ENCODE assay signal across 8 cellular contexts in the genomic region with DNA sequence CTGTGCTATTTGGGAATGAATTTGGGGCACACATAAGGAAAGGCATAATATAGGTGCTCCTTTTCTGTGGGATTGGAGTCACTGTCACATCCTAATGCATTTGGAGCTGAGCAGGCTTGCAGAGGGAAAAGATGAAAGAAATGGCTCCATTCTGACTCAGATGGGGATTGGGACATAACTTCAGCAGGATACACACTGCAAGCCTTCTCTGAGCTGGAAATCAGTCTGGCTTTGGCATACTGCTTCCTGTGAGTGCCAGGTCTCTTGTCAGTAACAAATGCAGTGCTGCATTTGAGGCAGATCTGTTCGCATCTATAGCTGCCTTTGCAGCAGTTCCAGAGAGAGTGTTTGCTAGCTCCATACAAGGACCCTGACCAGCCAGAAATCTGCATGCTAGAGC.
A peak's percentile ranks its signal among the peaks of the same experiment; 100 is the strongest.
DNase-seq lines count a peak whose midpoint lies in the region; ATAC-seq, FAIRE-seq and TF ChIP-seq lines count a peak whose summit lies in the region.
"Not testable (repeated sequence)": the region's sequence is repeated elsewhere in the genome, so short reads cannot be mapped to it uniquely, and the experiment has no call there.

No MANE protein-coding gene starts in this region.

- not testable (repeated sequence) for TF ChIP-seq POLR2A in A549 (IDR thresholded peaks at IDR 0.05; ENCODE audit: low read length)

- not testable (repeated sequence) for H3K9me3 ChIP-seq in A549, MG63

- H3K4me2 ChIP-seq in A549: not testable (repeated sequence)

- peak; percentile 79 to 82 for ATAC-seq in A549

- not testable (repeated sequence) for H3K4me1 ChIP-seq in A549

- CTCF ChIA-PET in A549 (lab: Yijun Ruan, JAX): not testable (repeated sequence)

- TF ChIP-seq CTCF in A549 (IDR thresholded peaks at IDR 0.05); coronary artery (IDR thresholded peaks at IDR 0.05): not testable (repeated sequence)

- FAIRE-seq in A549 (lab: Jason Lieb, UNC): not testable (repeated sequence)

- H3K36me3 ChIP-seq in MG63: not testable (repeated sequence)

- not testable (repeated sequence) for TF ChIP-seq EP300 in A549 (IDR thresholded peaks at IDR 0.05)

- not testable (repeated sequence) for H3K4me3 ChIP-seq in A549, MG63, coronary artery

- WGBS in A549 (ENCODE audit: missing lambda C conversion rate): 82% methylated on average over 1 of the region's 1 CpG

- POLR2A ChIA-PET in A549 (lab: Yijun Ruan, JAX): not testable (repeated sequence)

- not testable (repeated sequence) for H3K27ac ChIP-seq in A549, coronary artery

- in situ Hi-C loops in G401 (cut with HindIII; ENCODE audit: low sequenced_read_pairs): not testable (repeated sequence)

- TF ChIP-seq RAD21 in A549 (conservative IDR thresholded peaks at IDR 0.05 in 1 of 2, IDR thresholded peaks at IDR 0.05 in 1 of 2): not testable (repeated sequence)

- not testable (repeated sequence) for H3K27me3 ChIP-seq in MG63

- DNase-seq in A549 (ENCODE audit: low read depth in 1 of 2, low spot score in 1 of 2) (peak in 1 of 2 experiments; percentile 1), G401 (ENCODE audit: low spot score) (peak; percentile 60), MG63 (peak; percentile 58), amniotic epithelial cell (ENCODE audit: low read depth) (peak; percentile 70), coronary artery (ENCODE audit: low spot score) (peak; percentile 7), fibroblast of peridontal ligament (ENCODE audit: extremely low read depth) (peak; percentile 32), islet precursor cell (peak; percentile 49), stromal cell of bone marrow (ENCODE audit: low read depth) (peak; percentile 10)
